In genomic region chr7:146116452-146117219, GRCh38 we compare ENCODE assay signal across 1 cellular context.
TF ChIP-seq lines count a peak whose summit lies in the region.

Gene CNTNAP2, plus strand, starts transcription at chr7:146116801. Its CDS starts 76 bp downstream, at chr7:146116877.

TF ChIP-seq in K562, 482 proteins besides CTCF, POLR2A, EP300 and RAD21 (continued from another document):
- TF ChIP-seq REST (CRISPR knock-in tag; IDR thresholded peaks at IDR 0.05; ENCODE audit: low read depth) (0 out of 2 replicates have a peak, but pooled peaks have one; percentile 30), ZNF384 (IDR thresholded peaks at IDR 0.05; ENCODE audit: low read depth, low read length) (peak; percentile 43), PHB2 (IDR thresholded peaks at IDR 0.05; ENCODE audit: low read depth) (no peak), CREB3 (tag; conservative IDR thresholded peaks at IDR 0.05; ENCODE audit: low read depth) (no peak), ATF1 (CRISPR knock-in tag; IDR thresholded peaks at IDR 0.05) (no peak), ATF1 (tag; IDR thresholded peaks at IDR 0.05) (no peak), PCBP1 (IDR thresholded peaks at IDR 0.05; ENCODE audit: low read depth, low read length, poor library complexity, severe bottlenecking) (no peak), CEBPB (tag; IDR thresholded peaks at IDR 0.05) (no peak), THAP7 (CRISPR knock-in tag; IDR thresholded peaks at IDR 0.05) (no peak), ZKSCAN1 (IDR thresholded peaks at IDR 0.05; ENCODE audit: low read depth, low read length) (no peak), XRCC3 (IDR thresholded peaks at IDR 0.05) (no peak)
